In the genomic region with DNA sequence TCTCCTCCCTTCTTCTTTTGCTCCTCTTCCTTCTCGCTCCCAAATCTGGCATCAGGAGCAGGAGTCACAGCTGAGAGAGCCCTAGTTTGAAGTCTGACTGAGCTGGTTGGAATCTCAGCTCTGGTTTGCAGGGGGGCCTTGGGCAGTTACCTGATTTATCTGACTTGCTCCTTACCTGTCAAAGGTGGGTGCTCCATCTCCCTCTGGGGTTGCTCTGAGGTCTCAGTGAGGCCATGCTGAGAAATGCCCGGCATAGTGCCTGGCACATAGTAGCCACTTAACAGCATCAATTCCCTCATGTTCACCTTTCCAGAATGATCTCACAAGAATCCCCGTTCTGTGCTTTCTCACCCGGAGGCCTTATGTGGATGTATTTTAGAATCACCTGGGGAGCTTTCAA, we compare ENCODE assay signal across 27 cellular contexts.
"Had no signal": no experiment of that assay in that cellular context is flagged by ENCODE, and none has a peak within 500 bp of the region (broad histone marks: within the 10 kb centered on the region; RNA-seq: fewer than 3 reads in every experiment).

No MANE protein-coding gene starts in this region.

- H3K4me3 ChIP-seq: lower lobe of right lung, mucosa of descending colon, pancreas, prostate gland, right lobe of liver, smooth muscle cell, stomach, suprapubic skin, transverse colon, upper lobe of left lung, vagina had no signal

- H3K27me3 ChIP-seq: pancreas, right lobe of liver, stomach, suprapubic skin, transverse colon, upper lobe of left lung, vagina had no signal

- H3K9me3 ChIP-seq: lower lobe of right lung, mucosa of descending colon, pancreas, prostate gland, right lobe of liver, stomach, suprapubic skin, transverse colon, upper lobe of left lung, vagina had no signal

- H3K36me3 Mint-ChIP-seq: naive thymus-derived CD4-positive, alpha-beta T cell; natural killer cell treated with Interleukin-12 subunit alpha and Interleukin-12 subunit beta and Interleukin-15 and Interleukin-18, amount 100 ng/mL, for 72 hours; stimulated activated naive B cell treated with anti-CD40 and anti-IgM and Interleukin-4, amounts not matched to agents 10 μg/mL and 1 μg/mL and 100 μg/mL, for 72 hours had no signal

- H3K27ac ChIP-seq: lower lobe of right lung, pancreas, prostate gland, right lobe of liver, suprapubic skin, transverse colon, upper lobe of left lung, vagina had no signal

- H3K4me1 ChIP-seq: lower lobe of right lung, pancreas, prostate gland, right lobe of liver, suprapubic skin, upper lobe of left lung, vagina had no signal

- H3K36me3 ChIP-seq: pancreas, prostate gland, right lobe of liver, transverse colon, vagina had no signal

- DNase-seq: hippocampal formation; kidney glomerular epithelial cell; left cardiac atrium; lower lobe of right lung; mammary epithelial cell; mesenchymal stem cell; midbrain; mucosa of descending colon; naive thymus-derived CD4-positive, alpha-beta T cell; pancreas; posterior cingulate gyrus; retina; right lobe of liver; stimulated activated CD4-positive, alpha-beta T cell treated with anti-CD3 and anti-CD28 coated beads, Interleukin-12 subunit alpha, Interleukin-12 subunit beta, amount 100 ng/mL, for 4 hours; stimulated activated CD4-positive, alpha-beta T cell treated with anti-CD3 and anti-CD28 coated beads, Interleukin-15, amount 100 ng/mL, for 24 hours; stimulated activated CD4-positive, alpha-beta T cell treated with anti-CD3 and anti-CD28 coated beads, Interleukin-2, amount 100 ng/mL, for 24 hours; stimulated activated CD4-positive, alpha-beta T cell treated with anti-CD3 and anti-CD28 coated beads, Interleukin-4, amount 100 ng/mL, for 1 hour; stimulated activated naive B cell treated with anti-CD40 and anti-IgM and Interleukin-4, amounts not matched to agents 10 μg/mL and 1 μg/mL and 100 μg/mL, for 72 hours; stimulated activated naive CD8-positive, alpha-beta T cell treated with anti-CD3 and anti-CD28 coated beads, Interleukin-15, Interleukin-2, amounts not matched to agents 100 U/mL and 50 U/mL, for 24 hours; stomach; transverse colon had no signal

- H3K27me3 Mint-ChIP-seq: stimulated activated naive B cell treated with anti-CD40 and anti-IgM and Interleukin-4, amounts not matched to agents 10 μg/mL and 1 μg/mL and 100 μg/mL, for 72 hours had no signal

- H3K4me3 Mint-ChIP-seq: naive thymus-derived CD4-positive, alpha-beta T cell; natural killer cell treated with Interleukin-12 subunit alpha and Interleukin-12 subunit beta and Interleukin-15 and Interleukin-18, amount 100 ng/mL, for 72 hours; stimulated activated naive B cell treated with anti-CD40 and anti-IgM and Interleukin-4, amounts not matched to agents 10 μg/mL and 1 μg/mL and 100 μg/mL, for 72 hours had no signal

- H3K27ac Mint-ChIP-seq: naive thymus-derived CD4-positive, alpha-beta T cell; natural killer cell treated with Interleukin-12 subunit alpha and Interleukin-12 subunit beta and Interleukin-15 and Interleukin-18, amount 100 ng/mL, for 72 hours; stimulated activated naive B cell treated with anti-CD40 and anti-IgM and Interleukin-4, amounts not matched to agents 10 μg/mL and 1 μg/mL and 100 μg/mL, for 72 hours had no signal

- H3K9me3 Mint-ChIP-seq: naive thymus-derived CD4-positive, alpha-beta T cell; natural killer cell treated with Interleukin-12 subunit alpha and Interleukin-12 subunit beta and Interleukin-15 and Interleukin-18, amount 100 ng/mL, for 72 hours; stimulated activated naive B cell treated with anti-CD40 and anti-IgM and Interleukin-4, amounts not matched to agents 10 μg/mL and 1 μg/mL and 100 μg/mL, for 72 hours had no signal

- ATAC-seq: lower lobe of right lung; mucosa of descending colon; naive thymus-derived CD4-positive, alpha-beta T cell; pancreas; stimulated activated naive B cell treated with anti-CD40 and anti-IgM and Interleukin-4, amounts not matched to agents 10 μg/mL and 1 μg/mL and 100 μg/mL, for 72 hours; stimulated activated naive CD8-positive, alpha-beta T cell treated with anti-CD3 and anti-CD28 coated beads, Interleukin-15, Interleukin-2, amounts not matched to agents 100 U/mL and 50 U/mL, for 24 hours had no signal
